Comparison of ENCODE assay signal across 1 cellular context in genomic region chr7:39948375-39948774, GRCh38.
TF ChIP-seq lines count a peak whose summit lies in the region.

No MANE protein-coding gene starts in this region.

TF ChIP-seq in GM23338, 12 proteins besides CTCF, POLR2A, EP300 and RAD21 (continued from another document):
- TF ChIP-seq, protein P1, sequence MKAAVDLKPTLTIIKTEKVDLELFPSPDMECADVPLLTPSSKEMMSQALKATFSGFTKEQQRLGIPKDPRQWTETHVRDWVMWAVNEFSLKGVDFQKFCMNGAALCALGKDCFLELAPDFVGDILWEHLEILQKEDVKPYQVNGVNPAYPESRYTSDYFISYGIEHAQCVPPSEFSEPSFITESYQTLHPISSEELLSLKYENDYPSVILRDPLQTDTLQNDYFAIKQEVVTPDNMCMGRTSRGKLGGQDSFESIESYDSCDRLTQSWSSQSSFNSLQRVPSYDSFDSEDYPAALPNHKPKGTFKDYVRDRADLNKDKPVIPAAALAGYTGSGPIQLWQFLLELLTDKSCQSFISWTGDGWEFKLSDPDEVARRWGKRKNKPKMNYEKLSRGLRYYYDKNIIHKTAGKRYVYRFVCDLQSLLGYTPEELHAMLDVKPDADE (IDR thresholded peaks at IDR 0.05) = no peak
- no peak for TF ChIP-seq CREB1 (CRISPR knock-in tag; IDR thresholded peaks at IDR 0.05; ENCODE audit: low read depth)
TF ChIP-seq in GM23338: peak in this region for 0.
